Comparison of ENCODE assay signal across 23 cellular contexts in genomic region chr17:62100050-62100449, GRCh38. TPM values are rescaled to one million over a fixed set of nuclear protein-coding genes. Genes with fewer than 3 reads are reported as not detected.
DNase-seq lines count a peak whose midpoint lies in the region; ATAC-seq, FAIRE-seq and TF ChIP-seq lines count a peak whose summit lies in the region.
"Had no signal": no experiment of that assay in that cellular context is flagged by ENCODE, and none has a peak within 500 bp of the region (broad histone marks: within the 10 kb centered on the region; RNA-seq: fewer than 3 reads in every experiment).

No MANE protein-coding gene starts in this region.

- TF ChIP-seq CTCF in HepG2 (CRISPR knock-in tag; IDR thresholded peaks at IDR 0.05) = no peak
- TF ChIP-seq CTCF in right lobe of liver (IDR thresholded peaks at IDR 0.05) = no peak
- no peak for TF ChIP-seq CTCF in GM20000 (IDR thresholded peaks at IDR 0.05; ENCODE audit: extremely low read depth, missing control alignments)
- TF ChIP-seq CTCF in uterus (IDR thresholded peaks at IDR 0.05) = no peak

- H4K20me1 ChIP-seq in HepG2 (ENCODE audit: insufficient read depth, low read length) = no peaks in the 10 kb centered on the region

- TF ChIP-seq POLR2A in HepG2 (IDR thresholded peaks at IDR 0.05; ENCODE audit: insufficient read depth in 1 of 2, low read depth in 2 of 2, low read length in 2 of 2) (no peak), right lobe of liver (IDR thresholded peaks at IDR 0.05) (no peak), uterus (IDR thresholded peaks at IDR 0.05) (no peak)

- no peaks in the 10 kb centered on the region; a peak in 1 of 5 replicates for H3K27me3 ChIP-seq in HepG2 (ENCODE audit: control insufficient read depth in 1 of 2, insufficient read depth in 2 of 2, low read length in 2 of 2)
- H3K27me3 ChIP-seq in right lobe of liver = no peaks in the 10 kb centered on the region
- H3K27me3 ChIP-seq in small intestine (ENCODE audit: control insufficient read depth in 2 of 2, insufficient read depth in 2 of 2, low read length in 2 of 2) = no peaks in the 10 kb centered on the region
- no peaks in the 10 kb centered on the region for H3K27me3 ChIP-seq in uterus

- TF ChIP-seq EP300 in HepG2 (IDR thresholded peaks at IDR 0.05; ENCODE audit: low read depth in 2 of 2, low read length in 2 of 2) = no peak
- no peak for TF ChIP-seq EP300 in HepG2 (CRISPR knock-in tag; IDR thresholded peaks at IDR 0.05; ENCODE audit: borderline replicate concordance)

- H3K4me2 ChIP-seq in HepG2 (ENCODE audit: low read depth, low read length) = no peak overlapping the region
- H3K4me2 ChIP-seq: A549 had no signal

- H3K9me3 ChIP-seq in HepG2 (ENCODE audit: low read length) (no peaks in the 10 kb centered on the region), right lobe of liver (no peaks in the 10 kb centered on the region), small intestine (ENCODE audit: control insufficient read depth, low read depth) (no peaks in the 10 kb centered on the region), uterus (no peaks in the 10 kb centered on the region)
- H3K9me3 ChIP-seq: A549 had no signal

- intact Hi-C loops in HepG2 (cut with micrococcal nuclease; ENCODE audit: unreplicated experiment) (no loop called here), right lobe of liver (cut with DNase I) (no loop called here), left colon (cut with DNase I, micrococcal nuclease) (no loop called here), uterus (cut with DNase I; ENCODE audit: low total_unique reads) (no loop called here)

- POLR2A ChIA-PET in HepG2 (lab: Yijun Ruan, JAX) = interaction anchor here (0.6 to 2.7 kb wide), 2 partner anchors 9 to 14 kb away, joined by 3 to 7 read pairs; no protein-coding TSS in a partner anchor

- no peak overlapping the region for H2AFZ ChIP-seq in HepG2 (ENCODE audit: low read length)
- H2AFZ ChIP-seq: GM23248 had no signal

- no peak overlapping the region for H3K9ac ChIP-seq in HepG2 (ENCODE audit: insufficient read depth, low read depth, low read length)
- H3K9ac ChIP-seq: GM23248 had no signal

- H3K27ac ChIP-seq in HepG2 (ENCODE audit: extremely low read length, insufficient read depth, low read length) = no peak overlapping the region
- no peak overlapping the region for H3K27ac ChIP-seq in right lobe of liver
- no peak overlapping the region for H3K27ac ChIP-seq in small intestine (ENCODE audit: low read depth in 1 of 2, low read length in 1 of 2)
- H3K27ac ChIP-seq in uterus = no peak overlapping the region
- H3K27ac ChIP-seq: A549, GM23248 had no signal

- no peak for ATAC-seq in HepG2
- no peak for ATAC-seq in right lobe of liver
- peak; percentile 65 for ATAC-seq in left colon
- ATAC-seq: A549 had no signal

- in situ Hi-C loops in HepG2 (cut with HindIII; ENCODE audit: extremely low pct_ligation_motif_present, low pct_unique_long_range_greater_than_20kb) = loop anchor here (10.0 kb wide), 1 partner anchor 465 kb away; no protein-coding TSS in a partner anchor

- WGBS in HepG2 (ENCODE audit: low lambda C conversion rate) = 18% methylated on average over 1 of the region's 1 CpG
- 38% methylated on average over 1 of the region's 1 CpG for WGBS in right lobe of liver (ENCODE audit: insufficient coverage, low coverage, low lambda C conversion rate, missing lambda C conversion rate)
- 13 to 57% (median 39%) methylated on average over 1 of the region's 1 CpG for WGBS in small intestine, 3 donors

- H3K4me3 ChIP-seq in HepG2 (replicated peaks in 1 of 3; ENCODE audit: insufficient read depth in 1 of 3, low read depth in 2 of 3, low read length in 3 of 3) (no peak overlapping the region), right lobe of liver (no peak overlapping the region), small intestine (ENCODE audit: low read depth in 1 of 2, low read length in 2 of 2) (no peak overlapping the region), uterus (no peak overlapping the region)
- H3K4me3 ChIP-seq: A549, GM23248 had no signal

- no peaks in the 10 kb centered on the region for H3K36me3 ChIP-seq in HepG2 (replicated peaks in 1 of 2; ENCODE audit: control insufficient read depth in 1 of 2, insufficient read depth in 2 of 2, low read length in 2 of 2)
- no peaks in the 10 kb centered on the region for H3K36me3 ChIP-seq in right lobe of liver
- H3K36me3 ChIP-seq in small intestine (ENCODE audit: control insufficient read depth in 2 of 2, insufficient read depth in 2 of 2, low read length in 2 of 2) = no peaks in the 10 kb centered on the region
- no peaks in the 10 kb centered on the region for H3K36me3 ChIP-seq in uterus

- TF ChIP-seq RAD21 in HepG2 (CRISPR knock-in tag; IDR thresholded peaks at IDR 0.05) = no peak

- BruUV-seq in HepG2 (replicated peaks; lab: Mats Ljungman, UMichigan) = no TSS peak

- peaks cover 51% of the 10 kb centered on the region for H3K4me1 ChIP-seq in HepG2 (ENCODE audit: insufficient read depth, low read length)
- H3K4me1 ChIP-seq in right lobe of liver = peaks cover 0 to 26% (median 7%) of the 10 kb centered on the region in 4 donors
- H3K4me1 ChIP-seq in small intestine (ENCODE audit: control insufficient read depth in 2 of 2, insufficient read depth in 1 of 2, low read depth in 1 of 2, low read length in 1 of 2) = peaks cover 3 to 12% of the 10 kb centered on the region in 2 donors
- H3K4me1 ChIP-seq in uterus = no peaks in the 10 kb centered on the region
- H3K4me1 ChIP-seq: A549 had no signal

- CTCF ChIA-PET in HepG2 (lab: Yijun Ruan, JAX; ENCODE audit: low intra/inter-chr PET ratio, low total read pairs) = no interaction called here

- FAIRE-seq in HepG2 (lab: Jason Lieb, UNC) (no peak), small intestine (lab: Jason Lieb, UNC) (no peak), RCC 7860 (lab: Jason Lieb, UNC) (no peak)
- FAIRE-seq: A549, GM12892, H1 had no signal

- no peaks in the 10 kb centered on the region for H3K79me2 ChIP-seq in HepG2 (ENCODE audit: insufficient read depth, low read length)

- DNase-seq in HepG2 (ENCODE audit: low spot score) = no peak
- DNase-seq in right lobe of liver = no peak
- no peak for DNase-seq in left colon
- peak; percentile 81 for DNase-seq in small intestine
- DNase-seq in GM20000 (ENCODE audit: low spot score) = no peak
- no peak for DNase-seq in uterus
- no peak for DNase-seq in RCC 7860 (ENCODE audit: low spot score)
- DNase-seq: 8988T; ACHN; AML-193; C1 segment of cervical spinal cord; Calu3; CD4-positive, alpha-beta memory T cell; COR-L47; DMS53; DMS79 treated with DMSO at 0.1 percent for 48 hours; GF-D8; GM23248; H7; HCEC 1CT had no signal

TF ChIP-seq in HepG2, 621 proteins besides CTCF, POLR2A, EP300 and RAD21 (continues in another document):
- TF ChIP-seq ARNTL (CRISPR knock-in tag; IDR thresholded peaks at IDR 0.05) = no peak
- TF ChIP-seq FOXK1 (CRISPR knock-in tag; IDR thresholded peaks at IDR 0.05; ENCODE audit: borderline replicate concordance, low read depth) = no peak
- TF ChIP-seq ZNF354B (CRISPR knock-in tag; IDR thresholded peaks at IDR 0.05) = 0 out of 2 replicates have a peak, but pooled peaks have one; percentile 59
- peak; percentile 85; the same call in 1 of the 2 replicates for TF ChIP-seq ZNF3 (CRISPR knock-in tag; IDR thresholded peaks at IDR 0.05)
- peak; percentile 60; the same call in 1 of the 2 replicates for TF ChIP-seq HNF4A (CRISPR knock-in tag; IDR thresholded peaks at IDR 0.05)
- no peak for TF ChIP-seq MED1 (CRISPR knock-in tag; IDR thresholded peaks at IDR 0.05)
- no peak for TF ChIP-seq GRHL1 (CRISPR knock-in tag; conservative IDR thresholded peaks at IDR 0.05)
- TF ChIP-seq ZNF547 (CRISPR knock-in tag; IDR thresholded peaks at IDR 0.05) = no peak
- TF ChIP-seq ZNF7 (CRISPR knock-in tag; IDR thresholded peaks at IDR 0.05) = no peak

RNA-seq across cellular contexts. Expression of gene MED13, which starts 35.0 kb away (rescaled TPM):
- total RNA-seq in HepG2 (2016; rRNA removed; fragmentation: Illumina TruSeq; extraction: Trizol) = 69.1 and 70.9 TPM in 2 replicates
- total RNA-seq in HepG2 (2016; cell fraction: cytosol; rRNA removed; fragmentation: Illumina TruSeq; extraction: Trizol; ENCODE audit: low read depth) = 28.7 and 34.2 TPM in 2 replicates
- 60.8 and 66.7 TPM in 2 replicates for total RNA-seq in HepG2 (2016; cell fraction: insoluble cytoplasmic fraction; rRNA removed; fragmentation: Illumina TruSeq; extraction: Trizol)
- total RNA-seq in HepG2 (2016; cell fraction: membrane; rRNA removed; fragmentation: Illumina TruSeq; extraction: Trizol) = 34.4 and 35.2 TPM in 2 replicates
- 74.9 and 87.2 TPM in 2 replicates for total RNA-seq in HepG2 (2016; cell fraction: nucleus; rRNA removed; fragmentation: Illumina TruSeq; extraction: Trizol)
- 25.2 and 27.4 TPM in 2 replicates for polyA plus RNA-seq in HepG2 (2011; rRNA removed)
- 9.5 and 15.5 TPM in 2 replicates for polyA plus RNA-seq in HepG2 (2011; cell fraction: cytosol; rRNA removed)
- polyA plus RNA-seq in HepG2 (2011; cell fraction: nucleus; rRNA removed) = 22.1 and 24.5 TPM in 2 replicates
- polyA plus RNA-seq in HepG2 (2012) = 18.1 and 18.8 TPM in 2 replicates
- polyA plus RNA-seq in HepG2 (2016; cell fraction: cytosol; fragmentation: Illumina TruSeq; extraction: Trizol; ENCODE audit: low read depth) = 1.1 and 1.2 TPM in 2 replicates
- polyA plus RNA-seq in HepG2 (2016; cell fraction: insoluble cytoplasmic fraction; fragmentation: Illumina TruSeq; extraction: Trizol; ENCODE audit: low read depth) = 22.4 and 23.2 TPM in 2 replicates
- polyA plus RNA-seq in HepG2 (2016; cell fraction: membrane; fragmentation: Illumina TruSeq; extraction: Trizol; ENCODE audit: low read depth) = 3.0 and 3.5 TPM in 2 replicates
- 29.6 and 33.8 TPM in 2 replicates for polyA plus RNA-seq in HepG2 (2016; cell fraction: nucleus; fragmentation: Illumina TruSeq; extraction: Trizol; ENCODE audit: insufficient read depth, low read depth)
- polyA minus RNA-seq in HepG2 (2011; rRNA and poly(A)+ RNA removed; ENCODE audit: low replicate concordance) = 248 and 289 TPM in 2 replicates
- 47.7 and 70.8 TPM in 2 replicates for polyA minus RNA-seq in HepG2 (2011; cell fraction: cytosol; rRNA and poly(A)+ RNA removed)
- polyA minus RNA-seq in HepG2 (2011; cell fraction: nucleus; rRNA and poly(A)+ RNA removed) = 160 and 215 TPM in 2 replicates
- 10 to 100 TPM; 22.9 to 36.3 (median 32.5) TPM for total RNA-seq in right lobe of liver
- 10 to 100 TPM; 80.3 to 85.7 TPM for total RNA-seq in left colon
- polyA plus RNA-seq in small intestine = 1 to 10 TPM; 7.3 to 10.0 (median 8.9) TPM
- total RNA-seq in uterus = 100 to 1,000 TPM in 2 of 4 donors, 10 to 100 TPM in 2; 22.8 to 114 (median 86.3) TPM
